Comparison of ENCODE assay signal across 9 cellular contexts in genomic region chr22:29031236-29031982, GRCh38. TPM values are rescaled to one million over a fixed set of nuclear protein-coding genes. Genes with fewer than 3 reads are reported as not detected.
A peak's percentile ranks its signal among the peaks of the same experiment; 100 is the strongest.
DNase-seq lines count a peak whose midpoint lies in the region; ATAC-seq and TF ChIP-seq lines count a peak whose summit lies in the region.
"Had no signal": no experiment of that assay in that cellular context is flagged by ENCODE, and none has a peak within 500 bp of the region (broad histone marks: within the 10 kb centered on the region; RNA-seq: fewer than 3 reads in every experiment).

No MANE protein-coding gene starts in this region.

- H3K27ac Mint-ChIP-seq in activated CD4-positive, alpha-beta T cell treated with anti-CD3 and anti-CD28 coated beads for 36 hours: no peak overlapping the region

- POLR2A ChIA-PET in activated CD4-positive, alpha-beta T cell treated with anti-CD3 and anti-CD28 coated beads for 36 hours (lab: Charles Lee): interaction anchor here (0.6 kb wide), 1 partner anchor 303 kb away, joined by 3 read pairs; no protein-coding TSS in a partner anchor

- H3K27me3 ChIP-seq in muscle layer of duodenum (ENCODE audit: low read depth, low read length): no peaks in the 10 kb centered on the region

- CTCF ChIA-PET in activated CD4-positive, alpha-beta T cell treated with anti-CD3 and anti-CD28 coated beads for 36 hours (lab: Charles Lee): no interaction called here

- ATAC-seq in GM19328 (IDR thresholded peaks at IDR 0.05; ENCODE audit: unreplicated experiment) (no peak), HG03442 (IDR thresholded peaks at IDR 0.05; ENCODE audit: unreplicated experiment) (no peak)
- no peak for ATAC-seq in activated CD4-positive, alpha-beta T cell treated with anti-CD3 and anti-CD28 coated beads for 36 hours

- no peaks in the 10 kb centered on the region for H3K9me3 Mint-ChIP-seq in activated CD4-positive, alpha-beta T cell treated with anti-CD3 and anti-CD28 coated beads for 36 hours (ENCODE audit: low read depth)

- TF ChIP-seq POLR2A in erythroblast (IDR thresholded peaks at IDR 0.05; ENCODE audit: low read length): no peak

- peaks cover 11% of the 10 kb centered on the region for H3K4me1 Mint-ChIP-seq in activated CD4-positive, alpha-beta T cell treated with anti-CD3 and anti-CD28 coated beads for 36 hours

- DNase-seq in EH (ENCODE audit: low read depth) (peak; percentile 97), SHP77 treated with DMSO at 0.1 percent for 48 hours (lab: John Stamatoyannopoulos, UW) (peak; percentile 61), erythroblast (lab: John Stamatoyannopoulos, UW) (peak; percentile 28 to 36), superior temporal gyrus (ENCODE audit: extremely low spot score) (no peak)
- DNase-seq in activated CD4-positive, alpha-beta T cell treated with anti-CD3 and anti-CD28 coated beads for 36 hours: no peak

- peaks cover 31% of the 10 kb centered on the region for H3K27me3 Mint-ChIP-seq in activated CD4-positive, alpha-beta T cell treated with anti-CD3 and anti-CD28 coated beads for 36 hours

- H3K9me3 ChIP-seq in muscle layer of duodenum (ENCODE audit: control insufficient read depth in 1 of 2, low read length in 2 of 2): no peaks in the 10 kb centered on the region
- H3K9me3 ChIP-seq: neutrophil had no signal

- peak overlapping the region; percentile 85 for H3K27ac ChIP-seq in muscle layer of duodenum (ENCODE audit: low read length)
- H3K27ac ChIP-seq: neutrophil had no signal

- peaks cover 9 to 16% of the 10 kb centered on the region in 2 donors for H3K4me1 ChIP-seq in muscle layer of duodenum (ENCODE audit: control insufficient read depth in 1 of 2, insufficient read depth in 2 of 2, low read length in 2 of 2)

- no peak overlapping the region for H3K4me3 Mint-ChIP-seq in activated CD4-positive, alpha-beta T cell treated with anti-CD3 and anti-CD28 coated beads for 36 hours

- peak overlapping the region in 1 of 2 donors; percentile 19 for H3K4me3 ChIP-seq in muscle layer of duodenum (ENCODE audit: low read depth in 1 of 2, low read length in 2 of 2)

- intact Hi-C loops in activated CD4-positive, alpha-beta T cell treated with anti-CD3 and anti-CD28 coated beads for 36 hours (cut with DNase I, micrococcal nuclease): no loop called here

- no peaks in the 10 kb centered on the region for H3K36me3 Mint-ChIP-seq in activated CD4-positive, alpha-beta T cell treated with anti-CD3 and anti-CD28 coated beads for 36 hours (ENCODE audit: low read depth)

- H3K36me3 ChIP-seq in muscle layer of duodenum (ENCODE audit: control insufficient read depth in 1 of 2, insufficient read depth in 2 of 2, low read length in 2 of 2): no peaks in the 10 kb centered on the region
- H3K36me3 ChIP-seq: neutrophil had no signal

RNA-seq across cellular contexts. Expression of gene C22orf31, which starts 30.2 kb away (rescaled TPM):
- not detected for total RNA-seq in activated CD4-positive, alpha-beta T cell treated with anti-CD3 and anti-CD28 coated beads for 36 hours

RNA-seq across cellular contexts. Expression of gene KREMEN1, which starts 41.4 kb away (rescaled TPM):
- total RNA-seq in activated CD4-positive, alpha-beta T cell treated with anti-CD3 and anti-CD28 coated beads for 36 hours: under 1 TPM; 0.11 to 0.30 TPM

Comparison
In these comparisons a context has a peak if more than half of its experiments do, and no peak if none do; other contexts are left out.
1. DNase-seq: peak in EH (single experiment), SHP77 treated with DMSO at 0.1 percent for 48 hours (single experiment) and erythroblast (2 of 2); none in activated CD4-positive, alpha-beta T cell treated with anti-CD3 and anti-CD28 coated beads for 36 hours (single experiment) and superior temporal gyrus (single experiment).